Comparison of ENCODE assay signal across 1 cellular context in genomic region chr3:194631696-194632095, GRCh38.
TF ChIP-seq lines count a peak whose summit lies in the region.

No MANE protein-coding gene starts in this region.

TF ChIP-seq in HCT116, 20 proteins besides CTCF, POLR2A, EP300 and RAD21 (continued from another document):
- TF ChIP-seq SIN3A (IDR thresholded peaks at IDR 0.05; ENCODE audit: low read depth) (no peak), EZH2phosphoT487 (IDR thresholded peaks at IDR 0.05; ENCODE audit: borderline replicate concordance) (no peak), ELF1 (IDR thresholded peaks at IDR 0.05; ENCODE audit: borderline replicate concordance, low read depth) (no peak)
